Comparison of ENCODE assay signal across 9 cellular contexts in genomic region chr9:105694848-105695581, GRCh38. TPM values are rescaled to one million over a fixed set of nuclear protein-coding genes. Genes with fewer than 3 reads are reported as not detected.
A peak's percentile ranks its signal among the peaks of the same experiment; 100 is the strongest.
DNase-seq lines count a peak whose midpoint lies in the region; ATAC-seq, FAIRE-seq and TF ChIP-seq lines count a peak whose summit lies in the region.
"Had no signal": no experiment of that assay in that cellular context is flagged by ENCODE, and none has a peak within 500 bp of the region (broad histone marks: within the 10 kb centered on the region; RNA-seq: fewer than 3 reads in every experiment).

No MANE protein-coding gene starts in this region.

- H3K9me3 Mint-ChIP-seq in CD8-positive, alpha-beta T cell: no peaks in the 10 kb centered on the region
- no peaks in the 10 kb centered on the region for H3K9me3 Mint-ChIP-seq in neural crest cell

- peaks cover 17% of the 10 kb centered on the region for H3K4me1 ChIP-seq in CD8-positive, alpha-beta T cell (ENCODE audit: insufficient read depth, low read length)
- peaks cover 16% of the 10 kb centered on the region for H3K4me1 ChIP-seq in foreskin keratinocyte
- H3K4me1 ChIP-seq in subcutaneous abdominal adipose tissue (ENCODE audit: control insufficient read depth in 5 of 5, insufficient read depth in 5 of 5, low read length in 5 of 5): peaks cover 0 to 20% (median 14%) of the 10 kb centered on the region in 5 donors

- no peaks in the 10 kb centered on the region for H3K36me3 ChIP-seq in CD8-positive, alpha-beta T cell (ENCODE audit: insufficient read depth, low read length)
- H3K36me3 ChIP-seq in subcutaneous abdominal adipose tissue (ENCODE audit: control insufficient read depth in 5 of 5, insufficient read depth in 5 of 5, low read length in 5 of 5): no peaks in the 10 kb centered on the region

- CTCF ChIA-PET in CD8-positive, alpha-beta T cell (lab: Charles Lee): no interaction called here

- H3K4me3 Mint-ChIP-seq in CD8-positive, alpha-beta T cell: peak overlapping the region; percentile 90
- H3K4me3 Mint-ChIP-seq in neural crest cell: peak overlapping the region; percentile 95

- POLR2A ChIA-PET in CD8-positive, alpha-beta T cell (lab: Charles Lee): interaction anchor here (0.5 kb wide), 1 partner anchor 379 kb away, joined by 3 read pairs; no protein-coding TSS in a partner anchor

- no peaks in the 10 kb centered on the region for H3K27me3 ChIP-seq in CD8-positive, alpha-beta T cell (ENCODE audit: insufficient read depth, low read length)
- peaks cover 29% of the 10 kb centered on the region for H3K27me3 ChIP-seq in foreskin keratinocyte
- peaks cover 0 to 10% (median 6%) of the 10 kb centered on the region in 5 donors for H3K27me3 ChIP-seq in subcutaneous abdominal adipose tissue (ENCODE audit: control insufficient read depth in 5 of 5, insufficient read depth in 4 of 5, low read length in 5 of 5)

- intact Hi-C loops in CD8-positive, alpha-beta T cell (cut with DNase I, micrococcal nuclease): loop anchor here (1.0 to 10.0 kb wide), 9 partner anchors 138 to 1598 kb away; partner anchors contain the start of genes RAD23B (in 2 of the 2), FKTN (in 1 of the 2), NIPSNAP3A (in 1 of the 2) and SLC44A1 (in 1 of the 2)

- H3K9ac ChIP-seq in subcutaneous abdominal adipose tissue (ENCODE audit: low read length in 5 of 5): peak overlapping the region; percentile 54 to 82 (median 68)

- H3K27ac Mint-ChIP-seq in CD8-positive, alpha-beta T cell: peak overlapping the region; percentile 70
- H3K27ac Mint-ChIP-seq in neural crest cell (ENCODE audit: unreplicated experiment): no peak overlapping the region

- no peak for FAIRE-seq in RCC 7860 (lab: Jason Lieb, UNC)
- FAIRE-seq: colon had no signal

- no peak for TF ChIP-seq CTCF in CD8-positive, alpha-beta T cell (IDR thresholded peaks at IDR 0.05)
- TF ChIP-seq CTCF in foreskin keratinocyte (conservative IDR thresholded peaks at IDR 0.05) (no peak), neural crest cell (conservative IDR thresholded peaks at IDR 0.05) (no peak)

- H3K4me1 Mint-ChIP-seq in CD8-positive, alpha-beta T cell (ENCODE audit: low read depth): peaks cover 38% of the 10 kb centered on the region
- H3K4me1 Mint-ChIP-seq in neural crest cell: peaks cover 29% of the 10 kb centered on the region

- peak; percentile 8 to 71 (median 39) for DNase-seq in CD8-positive, alpha-beta T cell
- peak; percentile 47 for DNase-seq in RCC 7860 (ENCODE audit: low spot score)
- peak; percentile 31 for DNase-seq in activated T-helper 9 cell treated with anti-CD3 and anti-CD28 coated beads, Interleukin-2, amount 50 U/mL, for 16 hours (ENCODE audit: low read depth)
- peak; percentile 33 to 50 for DNase-seq in foreskin keratinocyte
- no peak for DNase-seq in neural crest cell (ENCODE audit: low read depth, low spot score)

- no peaks in the 10 kb centered on the region for H3K9me3 ChIP-seq in CD8-positive, alpha-beta T cell (ENCODE audit: low read length)
- no peaks in the 10 kb centered on the region for H3K9me3 ChIP-seq in subcutaneous abdominal adipose tissue (ENCODE audit: control insufficient read depth in 5 of 5, low read length in 5 of 5)

- peak overlapping the region; percentile 58 for H3K27ac ChIP-seq in CD8-positive, alpha-beta T cell (ENCODE audit: low read depth, low read length)
- H3K27ac ChIP-seq in foreskin keratinocyte: no peak overlapping the region
- peak overlapping the region; percentile 26 for H3K27ac ChIP-seq in subcutaneous abdominal adipose tissue (ENCODE audit: low read depth, low read length)

- peaks cover 26% of the 10 kb centered on the region for H3K27me3 Mint-ChIP-seq in CD8-positive, alpha-beta T cell (ENCODE audit: low read depth)
- H3K27me3 Mint-ChIP-seq in neural crest cell (ENCODE audit: low read depth): peaks cover 42% of the 10 kb centered on the region

- peak; percentile 53 for ATAC-seq in CD8-positive, alpha-beta T cell
- peak; percentile 62 for ATAC-seq in GM19452 (IDR thresholded peaks at IDR 0.05; ENCODE audit: unreplicated experiment)
- peak; percentile 34 for ATAC-seq in HG03558 (IDR thresholded peaks at IDR 0.05; ENCODE audit: extremely low read depth, unreplicated experiment)
- peak; percentile 76 for ATAC-seq in foreskin keratinocyte

- peak overlapping the region; percentile 69 for H3K4me3 ChIP-seq in CD8-positive, alpha-beta T cell (ENCODE audit: low read depth, low read length)
- H3K4me3 ChIP-seq in subcutaneous abdominal adipose tissue (ENCODE audit: low read depth in 1 of 5, low read length in 5 of 5): peak overlapping the region; percentile 84 to 93 (median 89)

- H3K36me3 Mint-ChIP-seq in CD8-positive, alpha-beta T cell: no peaks in the 10 kb centered on the region
- no peaks in the 10 kb centered on the region for H3K36me3 Mint-ChIP-seq in neural crest cell (ENCODE audit: low read depth)

RNA-seq across cellular contexts. Expression of gene TMEM38B, which starts 0.7 kb away (rescaled TPM):
- 10 to 100 TPM in 1 of 2 experiments, 1 to 10 TPM in 1; 9.5 to 14.1 TPM for total RNA-seq in CD8-positive, alpha-beta T cell
- total RNA-seq in foreskin keratinocyte (10.4 and 11.8 TPM in 2 replicates), neural crest cell (34.1 and 34.9 TPM in 2 replicates)
- polyA plus RNA-seq in foreskin keratinocyte: 3.9 and 4.8 TPM in 2 replicates

RNA-seq across cellular contexts. Expression of gene TAL2, which starts 32.8 kb away (rescaled TPM):
- not detected for total RNA-seq in CD8-positive, alpha-beta T cell
- not detected in 2 replicates for total RNA-seq in foreskin keratinocyte
- not detected in 2 replicates for polyA plus RNA-seq in foreskin keratinocyte
- 7.4 and 8.4 TPM in 2 replicates for total RNA-seq in neural crest cell
